In genomic region chr2:150295544-150295943, GRCh38 we compare ENCODE assay signal across 23 cellular contexts.
"Had no signal": no experiment of that assay in that cellular context is flagged by ENCODE, and none has a peak within 500 bp of the region (broad histone marks: within the 10 kb centered on the region; RNA-seq: fewer than 3 reads in every experiment).

No MANE protein-coding gene starts in this region.

- H3K36me3 ChIP-seq: left ventricle myocardium inferior, pancreas, prostate gland, spleen, suprapubic skin, thoracic aorta, tibial artery, upper lobe of right lung, uterus had no signal

- H3K79me2 ChIP-seq: hepatocyte had no signal

- H2AFZ ChIP-seq: hepatocyte had no signal

- H3K4me3 ChIP-seq: hepatocyte, left ventricle myocardium inferior, lung, mucosa of descending colon, pancreas, prostate gland, spleen, suprapubic skin, thoracic aorta, tibial artery, upper lobe of right lung, uterus had no signal

- DNase-seq: islet precursor cell; left ventricle myocardium inferior; midbrain; mucosa of descending colon; naive thymus-derived CD8-positive, alpha-beta T cell; nucleus accumbens; pancreas; posterior cingulate gyrus; retina; right cardiac atrium; small intestine; spleen; stimulated activated CD4-positive, alpha-beta T cell treated with anti-CD3 and anti-CD28 coated beads, Interleukin-4, amount 100 ng/mL, for 24 hours; stimulated activated naive CD4-positive, alpha-beta T cell; tibial artery; trophoblast cell; upper lobe of right lung; uterus had no signal

- H3K4me1 ChIP-seq: pancreas, prostate gland, spleen, tibial artery, upper lobe of right lung, uterus had no signal

- H3K27ac ChIP-seq: hepatocyte, pancreas, prostate gland, spleen, suprapubic skin, thoracic aorta, tibial artery, upper lobe of right lung, uterus had no signal

- FAIRE-seq: pancreas, small intestine had no signal

- H3K4me2 ChIP-seq: hepatocyte had no signal

- H3K9me3 ChIP-seq: mucosa of descending colon, pancreas, prostate gland, thoracic aorta, tibial artery, upper lobe of right lung, uterus had no signal

- H3K27me3 ChIP-seq: hepatocyte, pancreas, spleen, suprapubic skin, tibial artery, upper lobe of right lung, uterus had no signal
